Comparison of ENCODE assay signal across 26 cellular contexts in the genomic region with DNA sequence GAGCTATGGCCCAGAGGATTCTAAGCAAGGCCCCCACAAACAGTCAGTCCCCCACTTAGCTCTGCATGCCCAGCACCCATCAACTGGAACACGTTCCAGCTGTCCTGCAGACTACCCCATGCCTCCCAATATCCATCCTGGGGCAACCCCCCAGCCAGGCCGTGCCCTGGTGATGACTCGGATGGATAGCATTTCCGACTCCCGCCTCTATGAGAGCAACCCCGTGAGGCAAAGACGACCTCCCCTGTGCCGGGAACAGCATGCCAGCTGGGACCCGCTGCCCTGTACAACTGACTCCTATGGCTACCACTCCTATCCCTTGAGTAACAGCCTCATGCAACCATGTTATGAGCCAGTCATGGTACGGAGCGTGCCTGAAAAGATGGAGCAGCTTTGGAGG.
"Had no signal": no experiment of that assay in that cellular context is flagged by ENCODE, and none has a peak within 500 bp of the region (broad histone marks: within the 10 kb centered on the region; RNA-seq: fewer than 3 reads in every experiment).

No MANE protein-coding gene starts in this region.

- H3K4me3 ChIP-seq: esophagus muscularis mucosa, gastrocnemius medialis, left ventricle myocardium inferior, lower lobe of right lung, neural progenitor cell, ovary, right atrium auricular region, sigmoid colon, suprapubic skin, thyroid gland, upper lobe of left lung, vagina had no signal

- DNase-seq: effector memory CD8-positive, alpha-beta T cell; gastrocnemius medialis; glutamatergic neuron; kidney; left cardiac atrium; left ventricle myocardium inferior; lower lobe of right lung; midbrain; nucleus accumbens; ovary; sigmoid colon; small intestine; stimulated activated CD4-positive, alpha-beta T cell treated with anti-CD3 and anti-CD28 coated beads, Interleukin-12 subunit alpha, Interleukin-12 subunit beta, amount 100 ng/mL, for 4 hours; stimulated activated CD4-positive, alpha-beta T cell treated with anti-CD3 and anti-CD28 coated beads, Interleukin-2, amount 100 ng/mL, for 48 hours; stimulated activated CD8-positive, alpha-beta memory T cell treated with anti-CD3 and anti-CD28 coated beads, Interleukin-4, amount 100 ng/mL, for 48 hours; stimulated activated naive CD8-positive, alpha-beta T cell treated with anti-CD3 and anti-CD28 coated beads, Interleukin-15, Interleukin-2, amounts not matched to agents 100 U/mL and 50 U/mL, for 24 hours; thyroid gland; upper lobe of left lung had no signal

- H3K27ac ChIP-seq: epithelial cell of prostate, esophagus muscularis mucosa, gastrocnemius medialis, left ventricle myocardium inferior, lower lobe of right lung, neural progenitor cell, ovary, right atrium auricular region, sigmoid colon, suprapubic skin, thyroid gland, upper lobe of left lung, vagina had no signal

- FAIRE-seq: kidney, small intestine had no signal

- ATAC-seq: effector memory CD8-positive, alpha-beta T cell; gastrocnemius medialis; left cardiac atrium; lower lobe of right lung; natural killer cell treated with Interleukin-12 subunit alpha and Interleukin-12 subunit beta and Interleukin-15 and Interleukin-18, amount 100 ng/mL, for 72 hours; stimulated activated effector memory CD8-positive, alpha-beta T cell treated with anti-CD3 and anti-CD28 coated beads, Interleukin-12 subunit alpha, Interleukin-12 subunit beta, amount 100 ng/mL, for 72 hours; stimulated activated naive CD8-positive, alpha-beta T cell treated with anti-CD3 and anti-CD28 coated beads, Interleukin-15, Interleukin-2, amounts not matched to agents 100 U/mL and 50 U/mL, for 24 hours had no signal
